8 cellular contexts compared by ENCODE assay signal in genomic region chr10:71319042-71319799, GRCh38. TPM values are rescaled to one million over a fixed set of nuclear protein-coding genes. Genes with fewer than 3 reads are reported as not detected.
DNase-seq lines count a peak whose midpoint lies in the region; ATAC-seq and TF ChIP-seq lines count a peak whose summit lies in the region.

TSS of gene SLC29A3 (plus strand) at chr10:71319259. CDS start at chr10:71319310, 51 bp downstream.

- intact Hi-C loops in activated CD4-positive, alpha-beta memory T cell treated with anti-CD3 and anti-CD28 coated beads for 36 hours (cut with micrococcal nuclease) = loop anchor here (1.0 to 10.0 kb wide), 5 partner anchors 45 to 448 kb away; no protein-coding TSS in a partner anchor

- peak within 1 kb of the TSS; percentile 46 for H3K27ac Mint-ChIP-seq in activated CD4-positive, alpha-beta memory T cell treated with anti-CD3 and anti-CD28 coated beads for 36 hours

- DNase-seq in AG20443 (ENCODE audit: low spot score) (peak; percentile 96), NCI-H69 (lab: John Stamatoyannopoulos, UW) (peak; percentile 88), ecto neural progenitor cell (ENCODE audit: low spot score) (peak; percentile 85), lung (ENCODE audit: low spot score) (peak; percentile 73)
- DNase-seq in activated CD4-positive, alpha-beta memory T cell treated with anti-CD3 and anti-CD28 coated beads for 36 hours = peak; percentile 93
- peak; percentile 76 to 85 (median 76) for DNase-seq in stimulated activated CD4-positive, alpha-beta T cell treated with anti-CD3 and anti-CD28 coated beads, TNF-alpha, amount 100 ng/mL, for 24 hours (ENCODE audit: low read depth in 3 of 3)

- no peaks in the 10 kb centered on the region for H3K9me3 ChIP-seq in lung (ENCODE audit: control insufficient read depth in 2 of 2, insufficient read depth in 1 of 2, low read length in 1 of 2)

- WGBS in lung, 2 donors = 1% methylated on average over 32 to 62 of the region's 62 CpGs

- peaks cover 0 to 6% of the 10 kb centered on the region in 2 donors for H3K36me3 ChIP-seq in lung (ENCODE audit: control insufficient read depth in 2 of 2, insufficient read depth in 2 of 2, low read length in 2 of 2)

- H3K9me3 Mint-ChIP-seq in activated CD4-positive, alpha-beta memory T cell treated with anti-CD3 and anti-CD28 coated beads for 36 hours = no peaks in the 10 kb centered on the region

- peaks cover 0 to 3% of the 10 kb centered on the region in 2 donors for H3K4me1 ChIP-seq in lung (ENCODE audit: control insufficient read depth in 2 of 2, insufficient read depth in 2 of 2, low read length in 2 of 2)

- CTCF ChIA-PET in activated CD4-positive, alpha-beta memory T cell treated with anti-CD3 and anti-CD28 coated beads for 36 hours (lab: Charles Lee) = interaction anchor here (0.7 to 3.5 kb wide), 18 partner anchors 10 to 577 kb away, joined by 3 to 21 read pairs (median 4); partner anchors contain the start of gene VSIR

- ATAC-seq in GM18909 (IDR thresholded peaks at IDR 0.05; ENCODE audit: poor library complexity, unreplicated experiment) = peak; percentile 69
- ATAC-seq in HG03280 (IDR thresholded peaks at IDR 0.05; ENCODE audit: unreplicated experiment) = peak; percentile 79
- peak; percentile 88 for ATAC-seq in lung (ENCODE audit: insufficient read depth, low FRiP score)

- no peaks in the 10 kb centered on the region for H3K27me3 Mint-ChIP-seq in activated CD4-positive, alpha-beta memory T cell treated with anti-CD3 and anti-CD28 coated beads for 36 hours

- peak within 1 kb of the TSS; percentile 51 to 78 for H3K27ac ChIP-seq in lung (ENCODE audit: low read depth in 1 of 2, low read length in 1 of 2)

- TF ChIP-seq CTCF in lung (IDR thresholded peaks at IDR 0.05; ENCODE audit: control extremely low read depth, extremely low read depth) = peak; percentile 45

- peak within 1 kb of the TSS; percentile 90 for H3K4me3 Mint-ChIP-seq in activated CD4-positive, alpha-beta memory T cell treated with anti-CD3 and anti-CD28 coated beads for 36 hours

- peaks cover 23% of the 10 kb centered on the region for H3K4me1 Mint-ChIP-seq in activated CD4-positive, alpha-beta memory T cell treated with anti-CD3 and anti-CD28 coated beads for 36 hours (ENCODE audit: low read depth)

- POLR2A ChIA-PET in activated CD4-positive, alpha-beta memory T cell treated with anti-CD3 and anti-CD28 coated beads for 36 hours (lab: Charles Lee) = interaction anchor here (0.8 to 1.5 kb wide), 5 partner anchors 9 to 455 kb away, joined by 3 to 5 read pairs (median 3); partner anchors contain the start of gene VSIR

- peaks cover 11% of the 10 kb centered on the region for H3K36me3 Mint-ChIP-seq in activated CD4-positive, alpha-beta memory T cell treated with anti-CD3 and anti-CD28 coated beads for 36 hours

- H3K4me3 ChIP-seq in lung = peak within 1 kb of the TSS; percentile 70

- H3K27me3 ChIP-seq in lung (ENCODE audit: control insufficient read depth, insufficient read depth) = no peaks in the 10 kb centered on the region

RNA-seq across cellular contexts. Expression of gene SLC29A3, which starts in this region (rescaled TPM):
- 1 to 10 TPM; 2.5 to 3.0 TPM for total RNA-seq in activated CD4-positive, alpha-beta memory T cell treated with anti-CD3 and anti-CD28 coated beads for 36 hours
- 1 to 10 TPM; 4.9 to 9.6 TPM for total RNA-seq in lung
- 1 to 10 TPM; 5.1 to 5.7 TPM for polyA plus RNA-seq in lung

Comparison
In these comparisons a context has a peak if more than half of its experiments do, and no peak if none do; other contexts are left out.
1. Peak in every context shown above with its lines: DNase-seq, ATAC-seq, H3K4me3 ChIP-seq and H3K27ac ChIP-seq.